Comparison of ENCODE assay signal across 8 cellular contexts in genomic region chr17:59440757-59441458, GRCh38.
DNase-seq lines count a peak whose midpoint lies in the region; ATAC-seq and TF ChIP-seq lines count a peak whose summit lies in the region.

No MANE protein-coding gene starts in this region.

- no peaks in the 10 kb centered on the region for H3K4me1 ChIP-seq in GM23338 (ENCODE audit: insufficient read depth)

- no peaks in the 10 kb centered on the region for H3K36me3 ChIP-seq in GM23338 (ENCODE audit: insufficient read depth)
- no peaks in the 10 kb centered on the region for H3K36me3 ChIP-seq in SU-DHL-6 (ENCODE audit: low read length)

- H3K4me3 Mint-ChIP-seq in GM23338, result no peak overlapping the region; the same call in 2 of the 3 replicates
- peak overlapping the region; percentile 66 for H3K4me3 Mint-ChIP-seq in activated naive CD8-positive, alpha-beta T cell treated with anti-CD3 and anti-CD28 coated beads, Interleukin-2, amount 10 ng/mL, durations not matched to agents 7 days and 5 days
- no peak overlapping the region for H3K4me3 Mint-ChIP-seq in progenitor cell of endocrine pancreas (ENCODE audit: low read depth)
- no peak overlapping the region for H3K4me3 Mint-ChIP-seq in type B pancreatic cell

- intact Hi-C loops in Right ventricle myocardium superior (cut with DNase I), result loop anchor here (2.0 kb wide), 2 partner anchors 112 to 130 kb away; no protein-coding TSS in a partner anchor

- H3K4me2 ChIP-seq in GM23338, result no peak overlapping the region
- H3K4me2 ChIP-seq in SU-DHL-6 (ENCODE audit: low read depth, low read length, poor library complexity, severe bottlenecking), result no peak overlapping the region

- no peak overlapping the region for H3K9ac ChIP-seq in SU-DHL-6 (ENCODE audit: low read length)

- H3K36me3 Mint-ChIP-seq in GM23338 (ENCODE audit: low read depth), result no peaks in the 10 kb centered on the region
- no peaks in the 10 kb centered on the region for H3K36me3 Mint-ChIP-seq in activated naive CD8-positive, alpha-beta T cell treated with anti-CD3 and anti-CD28 coated beads, Interleukin-2, amount 10 ng/mL, durations not matched to agents 7 days and 5 days
- no peaks in the 10 kb centered on the region for H3K36me3 Mint-ChIP-seq in progenitor cell of endocrine pancreas (ENCODE audit: insufficient read depth)
- H3K36me3 Mint-ChIP-seq in type B pancreatic cell, result no peaks in the 10 kb centered on the region

- TF ChIP-seq CTCF in GM23338 (conservative IDR thresholded peaks at IDR 0.05; ENCODE audit: low read depth in 2 of 2), result peak; percentile 94 to 97
- peak; percentile 68 for TF ChIP-seq CTCF in SU-DHL-6 (IDR thresholded peaks at IDR 0.05; ENCODE audit: insufficient read depth, low read length, poor library complexity, severe bottlenecking)
- TF ChIP-seq CTCF in progenitor cell of endocrine pancreas (IDR thresholded peaks at IDR 0.05; ENCODE audit: unreplicated experiment), result peak; percentile 94
- TF ChIP-seq CTCF in type B pancreatic cell (conservative IDR thresholded peaks at IDR 0.05), result peak; percentile 92

- H3K27me3 Mint-ChIP-seq in GM23338 (ENCODE audit: insufficient read depth, low read depth, poor library complexity), result peaks cover 2% of the 10 kb centered on the region
- peaks cover 2% of the 10 kb centered on the region for H3K27me3 Mint-ChIP-seq in activated naive CD8-positive, alpha-beta T cell treated with anti-CD3 and anti-CD28 coated beads, Interleukin-2, amount 10 ng/mL, durations not matched to agents 7 days and 5 days
- H3K27me3 Mint-ChIP-seq in progenitor cell of endocrine pancreas, result no peaks in the 10 kb centered on the region
- peaks cover 3% of the 10 kb centered on the region for H3K27me3 Mint-ChIP-seq in type B pancreatic cell

- no peaks in the 10 kb centered on the region for H3K9me3 ChIP-seq in SU-DHL-6 (ENCODE audit: insufficient read depth, low read length)

- H3K27ac ChIP-seq in GM23338 (ENCODE audit: low read depth) (no peak overlapping the region), SU-DHL-6 (ENCODE audit: low read depth, low read length) (no peak overlapping the region)

- H3K4me1 Mint-ChIP-seq in GM23338 (peaks cover 10% of the 10 kb centered on the region; the same call in 2 of the 3 replicates), progenitor cell of endocrine pancreas (ENCODE audit: low read depth) (peaks cover 11% of the 10 kb centered on the region), type B pancreatic cell (ENCODE audit: unreplicated experiment) (peaks cover 21% of the 10 kb centered on the region)
- peaks cover 36% of the 10 kb centered on the region for H3K4me1 Mint-ChIP-seq in activated naive CD8-positive, alpha-beta T cell treated with anti-CD3 and anti-CD28 coated beads, Interleukin-2, amount 10 ng/mL, durations not matched to agents 7 days and 5 days

- H3K4me3 ChIP-seq in GM23338 (no peak overlapping the region), SU-DHL-6 (ENCODE audit: insufficient read depth, low read length, poor library complexity, severe bottlenecking) (no peak overlapping the region)

- H3K27me3 ChIP-seq in GM23338 (ENCODE audit: insufficient read depth) (no peaks in the 10 kb centered on the region), SU-DHL-6 (ENCODE audit: low read length) (no peaks in the 10 kb centered on the region)

- POLR2A ChIA-PET in activated naive CD8-positive, alpha-beta T cell treated with anti-CD3 and anti-CD28 coated beads, Interleukin-2, amount 10 ng/mL, durations not matched to agents 7 days and 5 days (lab: Charles Lee), result interaction anchor here (0.5 to 4.4 kb wide), 4 partner anchors 79 to 201 kb away, joined by 5 to 36 read pairs (median 8); partner anchors contain the start of gene YPEL2

- ATAC-seq in GM23338, result peak; percentile 99
- peak; percentile 99 for ATAC-seq in activated naive CD8-positive, alpha-beta T cell treated with anti-CD3 and anti-CD28 coated beads, Interleukin-2, amount 10 ng/mL, durations not matched to agents 7 days and 5 days (ENCODE audit: low read depth)
- peak; percentile 93 for ATAC-seq in Right ventricle myocardium superior (ENCODE audit: poor library complexity)

- H3K9me3 Mint-ChIP-seq in GM23338 (no peaks in the 10 kb centered on the region), progenitor cell of endocrine pancreas (ENCODE audit: low read depth) (no peaks in the 10 kb centered on the region), type B pancreatic cell (no peaks in the 10 kb centered on the region)
- H3K9me3 Mint-ChIP-seq in activated naive CD8-positive, alpha-beta T cell treated with anti-CD3 and anti-CD28 coated beads, Interleukin-2, amount 10 ng/mL, durations not matched to agents 7 days and 5 days, result no peaks in the 10 kb centered on the region

- H3K79me2 ChIP-seq in GM23338 (replicated peaks; ENCODE audit: insufficient read depth), result no peaks in the 10 kb centered on the region
- no peaks in the 10 kb centered on the region for H3K79me2 ChIP-seq in SU-DHL-6 (ENCODE audit: insufficient read depth, low read length)

- H4K20me1 ChIP-seq in GM23338 (replicated peaks; ENCODE audit: insufficient read depth), result no peaks in the 10 kb centered on the region
- H4K20me1 ChIP-seq in SU-DHL-6 (ENCODE audit: low read depth, low read length), result no peaks in the 10 kb centered on the region

- H2AFZ ChIP-seq in GM23338 (no peak overlapping the region; the same call in 1 of the 2 replicates), SU-DHL-6 (ENCODE audit: low read depth, low read length, severe bottlenecking) (no peak overlapping the region)

- no peak overlapping the region for H3K27ac Mint-ChIP-seq in GM23338
- H3K27ac Mint-ChIP-seq in activated naive CD8-positive, alpha-beta T cell treated with anti-CD3 and anti-CD28 coated beads, Interleukin-2, amount 10 ng/mL, durations not matched to agents 7 days and 5 days, result peak overlapping the region; percentile 84
- no peak overlapping the region for H3K27ac Mint-ChIP-seq in progenitor cell of endocrine pancreas
- no peak overlapping the region for H3K27ac Mint-ChIP-seq in type B pancreatic cell

- peak; percentile 81 for DNase-seq in COLO668 (lab: John Stamatoyannopoulos, UW; ENCODE audit: unreplicated experiment)
- peak; percentile 98 for DNase-seq in GM23338 (ENCODE audit: low spot score)
- peak; percentile 92 for DNase-seq in NCI-H1436 (lab: John Stamatoyannopoulos, UW)
- DNase-seq in activated naive CD8-positive, alpha-beta T cell treated with anti-CD3 and anti-CD28 coated beads, Interleukin-2, amount 10 ng/mL, durations not matched to agents 7 days and 5 days, result peak; percentile 73
- peak; percentile 89 for DNase-seq in Right ventricle myocardium superior
- DNase-seq in progenitor cell of endocrine pancreas (ENCODE audit: low spot score, unreplicated experiment), result peak; percentile 74
- peak; percentile 86 for DNase-seq in type B pancreatic cell (ENCODE audit: extremely low spot score, unreplicated experiment)

- no peaks in the 10 kb centered on the region for H3F3A ChIP-seq in GM23338 (replicated peaks; ENCODE audit: low read depth)
- no peaks in the 10 kb centered on the region for H3F3A ChIP-seq in SU-DHL-6 (ENCODE audit: insufficient read depth)

- H3K9me2 ChIP-seq in GM23338 (ENCODE audit: insufficient read depth) (no peaks in the 10 kb centered on the region), SU-DHL-6 (replicated peaks; ENCODE audit: insufficient read depth, low read length) (no peaks in the 10 kb centered on the region)

TF ChIP-seq in GM23338, 12 proteins besides CTCF, POLR2A, EP300 and RAD21 (continues in another document):
- TF ChIP-seq ZNF114 (CRISPR knock-in tag; IDR thresholded peaks at IDR 0.05), result no peak
